In the genomic region with DNA sequence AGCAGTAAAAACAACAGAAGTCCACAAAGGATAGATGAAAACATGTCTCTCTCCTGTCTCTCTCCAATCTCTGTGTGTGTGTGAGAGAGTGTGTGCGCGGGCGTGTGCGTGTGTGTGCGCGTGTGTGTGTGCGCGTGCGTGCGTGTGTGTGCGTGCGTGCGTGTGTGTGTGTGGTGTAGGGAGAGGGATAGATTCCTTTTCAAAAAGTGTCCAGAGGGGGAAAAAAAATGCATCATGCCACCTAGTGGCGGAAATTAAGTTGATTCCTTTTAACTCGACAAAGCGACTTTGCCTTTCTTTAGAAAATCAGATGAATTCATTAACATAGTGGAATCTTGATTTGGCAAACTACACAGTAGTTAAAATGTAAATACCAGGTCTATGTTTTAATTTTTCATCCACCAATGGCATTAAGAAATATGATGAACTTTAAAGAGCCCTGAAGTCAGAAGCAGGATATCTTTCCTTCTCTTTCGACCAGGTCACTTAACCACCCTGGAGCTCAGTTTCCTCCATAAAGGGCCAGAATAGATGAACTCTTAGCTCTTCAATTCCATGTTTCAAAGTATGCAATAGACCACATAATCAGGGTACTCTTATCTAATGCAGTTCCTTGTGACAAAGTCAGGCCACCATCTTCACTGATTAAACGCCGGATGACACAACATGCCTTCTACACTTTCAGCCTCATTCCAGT, we compare ENCODE assay signal across 1 cellular context.
A peak's percentile ranks its signal among the peaks of the same experiment; 100 is the strongest.
TF ChIP-seq lines count a peak whose summit lies in the region.

No MANE protein-coding gene starts in this region.

TF ChIP-seq in HepG2, 621 proteins besides CTCF, POLR2A, EP300 and RAD21 (continued from another document and continues in another):
- TF ChIP-seq, protein P1, sequence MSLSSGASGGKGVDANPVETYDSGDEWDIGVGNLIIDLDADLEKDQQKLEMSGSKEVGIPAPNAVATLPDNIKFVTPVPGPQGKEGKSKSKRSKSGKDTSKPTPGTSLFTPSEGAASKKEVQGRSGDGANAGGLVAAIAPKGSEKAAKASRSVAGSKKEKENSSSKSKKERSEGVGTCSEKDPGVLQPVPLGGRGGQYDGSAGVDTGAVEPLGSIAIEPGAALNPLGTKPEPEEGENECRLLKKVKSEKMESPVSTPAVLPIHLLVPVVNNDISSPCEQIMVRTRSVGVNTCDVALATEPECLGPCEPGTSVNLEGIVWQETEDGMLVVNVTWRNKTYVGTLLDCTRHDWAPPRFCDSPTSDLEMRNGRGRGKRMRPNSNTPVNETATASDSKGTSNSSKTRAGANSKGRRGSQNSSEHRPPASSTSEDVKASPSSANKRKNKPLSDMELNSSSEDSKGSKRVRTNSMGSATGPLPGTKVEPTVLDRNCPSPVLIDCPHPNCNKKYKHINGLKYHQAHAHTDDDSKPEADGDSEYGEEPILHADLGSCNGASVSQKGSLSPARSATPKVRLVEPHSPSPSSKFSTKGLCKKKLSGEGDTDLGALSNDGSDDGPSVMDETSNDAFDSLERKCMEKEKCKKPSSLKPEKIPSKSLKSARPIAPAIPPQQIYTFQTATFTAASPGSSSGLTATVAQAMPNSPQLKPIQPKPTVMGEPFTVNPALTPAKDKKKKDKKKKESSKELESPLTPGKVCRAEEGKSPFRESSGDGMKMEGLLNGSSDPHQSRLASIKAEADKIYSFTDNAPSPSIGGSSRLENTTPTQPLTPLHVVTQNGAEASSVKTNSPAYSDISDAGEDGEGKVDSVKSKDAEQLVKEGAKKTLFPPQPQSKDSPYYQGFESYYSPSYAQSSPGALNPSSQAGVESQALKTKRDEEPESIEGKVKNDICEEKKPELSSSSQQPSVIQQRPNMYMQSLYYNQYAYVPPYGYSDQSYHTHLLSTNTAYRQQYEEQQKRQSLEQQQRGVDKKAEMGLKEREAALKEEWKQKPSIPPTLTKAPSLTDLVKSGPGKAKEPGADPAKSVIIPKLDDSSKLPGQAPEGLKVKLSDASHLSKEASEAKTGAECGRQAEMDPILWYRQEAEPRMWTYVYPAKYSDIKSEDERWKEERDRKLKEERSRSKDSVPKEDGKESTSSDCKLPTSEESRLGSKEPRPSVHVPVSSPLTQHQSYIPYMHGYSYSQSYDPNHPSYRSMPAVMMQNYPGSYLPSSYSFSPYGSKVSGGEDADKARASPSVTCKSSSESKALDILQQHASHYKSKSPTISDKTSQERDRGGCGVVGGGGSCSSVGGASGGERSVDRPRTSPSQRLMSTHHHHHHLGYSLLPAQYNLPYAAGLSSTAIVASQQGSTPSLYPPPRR (CRISPR knock-in tag; IDR thresholded peaks at IDR 0.05; ENCODE audit: borderline replicate concordance), result no peak
- TF ChIP-seq ZNF646 (CRISPR knock-in tag; IDR thresholded peaks at IDR 0.05), result peak; percentile 50; the same call in 1 of the 2 replicates
- no peak for TF ChIP-seq AKAP8 (CRISPR knock-in tag; IDR thresholded peaks at IDR 0.05)
- TF ChIP-seq ATF7 (IDR thresholded peaks at IDR 0.05), result no peak
- TF ChIP-seq ATF7 (CRISPR knock-in tag; IDR thresholded peaks at IDR 0.05), result no peak
- no peak for TF ChIP-seq ZKSCAN1 (IDR thresholded peaks at IDR 0.05; ENCODE audit: low read length)
- TF ChIP-seq KDM5A (IDR thresholded peaks at IDR 0.05; ENCODE audit: borderline replicate concordance, low read length), result peak; percentile 44; the same call in 1 of the 2 replicates
- TF ChIP-seq GMEB1 (CRISPR knock-in tag; IDR thresholded peaks at IDR 0.05; ENCODE audit: borderline replicate concordance), result peak; percentile 94
- TF ChIP-seq ZNF747 (CRISPR knock-in tag; IDR thresholded peaks at IDR 0.05; ENCODE audit: borderline replicate concordance), result no peak
- TF ChIP-seq, protein P2, sequence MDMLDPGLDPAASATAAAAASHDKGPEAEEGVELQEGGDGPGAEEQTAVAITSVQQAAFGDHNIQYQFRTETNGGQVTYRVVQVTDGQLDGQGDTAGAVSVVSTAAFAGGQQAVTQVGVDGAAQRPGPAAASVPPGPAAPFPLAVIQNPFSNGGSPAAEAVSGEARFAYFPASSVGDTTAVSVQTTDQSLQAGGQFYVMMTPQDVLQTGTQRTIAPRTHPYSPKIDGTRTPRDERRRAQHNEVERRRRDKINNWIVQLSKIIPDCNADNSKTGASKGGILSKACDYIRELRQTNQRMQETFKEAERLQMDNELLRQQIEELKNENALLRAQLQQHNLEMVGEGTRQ (IDR thresholded peaks at IDR 0.05; ENCODE audit: low read depth, low read length), result no peak
- TF ChIP-seq, protein P2 (CRISPR knock-in tag; IDR thresholded peaks at IDR 0.05; ENCODE audit: borderline replicate concordance), result no peak
- TF ChIP-seq, protein P3, sequence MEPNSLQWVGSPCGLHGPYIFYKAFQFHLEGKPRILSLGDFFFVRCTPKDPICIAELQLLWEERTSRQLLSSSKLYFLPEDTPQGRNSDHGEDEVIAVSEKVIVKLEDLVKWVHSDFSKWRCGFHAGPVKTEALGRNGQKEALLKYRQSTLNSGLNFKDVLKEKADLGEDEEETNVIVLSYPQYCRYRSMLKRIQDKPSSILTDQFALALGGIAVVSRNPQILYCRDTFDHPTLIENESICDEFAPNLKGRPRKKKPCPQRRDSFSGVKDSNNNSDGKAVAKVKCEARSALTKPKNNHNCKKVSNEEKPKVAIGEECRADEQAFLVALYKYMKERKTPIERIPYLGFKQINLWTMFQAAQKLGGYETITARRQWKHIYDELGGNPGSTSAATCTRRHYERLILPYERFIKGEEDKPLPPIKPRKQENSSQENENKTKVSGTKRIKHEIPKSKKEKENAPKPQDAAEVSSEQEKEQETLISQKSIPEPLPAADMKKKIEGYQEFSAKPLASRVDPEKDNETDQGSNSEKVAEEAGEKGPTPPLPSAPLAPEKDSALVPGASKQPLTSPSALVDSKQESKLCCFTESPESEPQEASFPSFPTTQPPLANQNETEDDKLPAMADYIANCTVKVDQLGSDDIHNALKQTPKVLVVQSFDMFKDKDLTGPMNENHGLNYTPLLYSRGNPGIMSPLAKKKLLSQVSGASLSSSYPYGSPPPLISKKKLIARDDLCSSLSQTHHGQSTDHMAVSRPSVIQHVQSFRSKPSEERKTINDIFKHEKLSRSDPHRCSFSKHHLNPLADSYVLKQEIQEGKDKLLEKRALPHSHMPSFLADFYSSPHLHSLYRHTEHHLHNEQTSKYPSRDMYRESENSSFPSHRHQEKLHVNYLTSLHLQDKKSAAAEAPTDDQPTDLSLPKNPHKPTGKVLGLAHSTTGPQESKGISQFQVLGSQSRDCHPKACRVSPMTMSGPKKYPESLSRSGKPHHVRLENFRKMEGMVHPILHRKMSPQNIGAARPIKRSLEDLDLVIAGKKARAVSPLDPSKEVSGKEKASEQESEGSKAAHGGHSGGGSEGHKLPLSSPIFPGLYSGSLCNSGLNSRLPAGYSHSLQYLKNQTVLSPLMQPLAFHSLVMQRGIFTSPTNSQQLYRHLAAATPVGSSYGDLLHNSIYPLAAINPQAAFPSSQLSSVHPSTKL (CRISPR knock-in tag; IDR thresholded peaks at IDR 0.05), result 0 out of 2 replicates have a peak, but pooled peaks have one; percentile 16
- no peak for TF ChIP-seq ZSCAN21 (CRISPR knock-in tag; IDR thresholded peaks at IDR 0.05; ENCODE audit: borderline replicate concordance)
- TF ChIP-seq, protein P4, sequence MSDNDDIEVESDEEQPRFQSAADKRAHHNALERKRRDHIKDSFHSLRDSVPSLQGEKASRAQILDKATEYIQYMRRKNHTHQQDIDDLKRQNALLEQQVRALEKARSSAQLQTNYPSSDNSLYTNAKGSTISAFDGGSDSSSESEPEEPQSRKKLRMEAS (IDR thresholded peaks at IDR 0.05), result 0 out of 2 replicates have a peak, but pooled peaks have one; percentile 24
- TF ChIP-seq NAIF1 (CRISPR knock-in tag; IDR thresholded peaks at IDR 0.05; ENCODE audit: borderline replicate concordance), result no peak
- no peak for TF ChIP-seq RAD51 (IDR thresholded peaks at IDR 0.05; ENCODE audit: borderline replicate concordance)
- TF ChIP-seq RBM22 (optimal IDR thresholded peaks at IDR 0.05; ENCODE audit: low read length), result no peak
- 0 out of 2 replicates have a peak, but pooled peaks have one; percentile 23 for TF ChIP-seq PHF21A (CRISPR knock-in tag; IDR thresholded peaks at IDR 0.05)
- TF ChIP-seq, protein P5, sequence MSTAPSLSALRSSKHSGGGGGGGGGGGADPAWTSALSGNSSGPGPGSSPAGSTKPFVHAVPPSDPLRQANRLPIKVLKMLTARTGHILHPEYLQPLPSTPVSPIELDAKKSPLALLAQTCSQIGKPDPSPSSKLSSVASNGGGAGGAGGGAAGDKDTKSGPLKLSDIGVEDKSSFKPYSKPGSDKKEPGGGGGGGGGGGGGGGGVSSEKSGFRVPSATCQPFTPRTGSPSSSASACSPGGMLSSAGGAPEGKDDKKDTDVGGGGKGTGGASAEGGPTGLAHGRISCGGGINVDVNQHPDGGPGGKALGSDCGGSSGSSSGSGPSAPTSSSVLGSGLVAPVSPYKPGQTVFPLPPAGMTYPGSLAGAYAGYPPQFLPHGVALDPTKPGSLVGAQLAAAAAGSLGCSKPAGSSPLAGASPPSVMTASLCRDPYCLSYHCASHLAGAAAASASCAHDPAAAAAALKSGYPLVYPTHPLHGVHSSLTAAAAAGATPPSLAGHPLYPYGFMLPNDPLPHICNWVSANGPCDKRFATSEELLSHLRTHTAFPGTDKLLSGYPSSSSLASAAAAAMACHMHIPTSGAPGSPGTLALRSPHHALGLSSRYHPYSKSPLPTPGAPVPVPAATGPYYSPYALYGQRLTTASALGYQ (CRISPR knock-in tag; IDR thresholded peaks at IDR 0.05), result no peak
- TF ChIP-seq ZNF570 (CRISPR knock-in tag; IDR thresholded peaks at IDR 0.05; ENCODE audit: borderline replicate concordance), result no peak
